ENCODE assay signal across 1 cellular context in genomic region chr2:126655500-126656310, GRCh38.
TF ChIP-seq lines count a peak whose summit lies in the region.

A gene with protein sequence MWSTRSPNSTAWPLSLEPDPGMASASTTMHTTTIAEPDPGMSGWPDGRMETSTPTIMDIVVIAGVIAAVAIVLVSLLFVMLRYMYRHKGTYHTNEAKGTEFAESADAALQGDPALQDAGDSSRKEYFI (plus strand): TSS chr2:126656158. CDS start chr2:126656264, 106 bp downstream.

TF ChIP-seq in K562, 482 proteins besides CTCF, POLR2A, EP300 and RAD21 (continued from another document and continues in another):
- peak; percentile 15 to 77 for TF ChIP-seq E2F6 (IDR thresholded peaks at IDR 0.05; ENCODE audit: borderline replicate concordance in 1 of 2, extremely low read depth in 1 of 2, insufficient read depth in 1 of 2, insufficient read length in 1 of 2, low read depth in 1 of 2, low read length in 1 of 2, poor library complexity in 1 of 2, severe bottlenecking in 1 of 2)
- TF ChIP-seq, protein P1, sequence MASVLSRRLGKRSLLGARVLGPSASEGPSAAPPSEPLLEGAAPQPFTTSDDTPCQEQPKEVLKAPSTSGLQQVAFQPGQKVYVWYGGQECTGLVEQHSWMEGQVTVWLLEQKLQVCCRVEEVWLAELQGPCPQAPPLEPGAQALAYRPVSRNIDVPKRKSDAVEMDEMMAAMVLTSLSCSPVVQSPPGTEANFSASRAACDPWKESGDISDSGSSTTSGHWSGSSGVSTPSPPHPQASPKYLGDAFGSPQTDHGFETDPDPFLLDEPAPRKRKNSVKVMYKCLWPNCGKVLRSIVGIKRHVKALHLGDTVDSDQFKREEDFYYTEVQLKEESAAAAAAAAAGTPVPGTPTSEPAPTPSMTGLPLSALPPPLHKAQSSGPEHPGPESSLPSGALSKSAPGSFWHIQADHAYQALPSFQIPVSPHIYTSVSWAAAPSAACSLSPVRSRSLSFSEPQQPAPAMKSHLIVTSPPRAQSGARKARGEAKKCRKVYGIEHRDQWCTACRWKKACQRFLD (CRISPR knock-in tag; IDR thresholded peaks at IDR 0.05), result no peak
- no peak for TF ChIP-seq ZNF551 (CRISPR knock-in tag; IDR thresholded peaks at IDR 0.05)
- TF ChIP-seq, protein P2, sequence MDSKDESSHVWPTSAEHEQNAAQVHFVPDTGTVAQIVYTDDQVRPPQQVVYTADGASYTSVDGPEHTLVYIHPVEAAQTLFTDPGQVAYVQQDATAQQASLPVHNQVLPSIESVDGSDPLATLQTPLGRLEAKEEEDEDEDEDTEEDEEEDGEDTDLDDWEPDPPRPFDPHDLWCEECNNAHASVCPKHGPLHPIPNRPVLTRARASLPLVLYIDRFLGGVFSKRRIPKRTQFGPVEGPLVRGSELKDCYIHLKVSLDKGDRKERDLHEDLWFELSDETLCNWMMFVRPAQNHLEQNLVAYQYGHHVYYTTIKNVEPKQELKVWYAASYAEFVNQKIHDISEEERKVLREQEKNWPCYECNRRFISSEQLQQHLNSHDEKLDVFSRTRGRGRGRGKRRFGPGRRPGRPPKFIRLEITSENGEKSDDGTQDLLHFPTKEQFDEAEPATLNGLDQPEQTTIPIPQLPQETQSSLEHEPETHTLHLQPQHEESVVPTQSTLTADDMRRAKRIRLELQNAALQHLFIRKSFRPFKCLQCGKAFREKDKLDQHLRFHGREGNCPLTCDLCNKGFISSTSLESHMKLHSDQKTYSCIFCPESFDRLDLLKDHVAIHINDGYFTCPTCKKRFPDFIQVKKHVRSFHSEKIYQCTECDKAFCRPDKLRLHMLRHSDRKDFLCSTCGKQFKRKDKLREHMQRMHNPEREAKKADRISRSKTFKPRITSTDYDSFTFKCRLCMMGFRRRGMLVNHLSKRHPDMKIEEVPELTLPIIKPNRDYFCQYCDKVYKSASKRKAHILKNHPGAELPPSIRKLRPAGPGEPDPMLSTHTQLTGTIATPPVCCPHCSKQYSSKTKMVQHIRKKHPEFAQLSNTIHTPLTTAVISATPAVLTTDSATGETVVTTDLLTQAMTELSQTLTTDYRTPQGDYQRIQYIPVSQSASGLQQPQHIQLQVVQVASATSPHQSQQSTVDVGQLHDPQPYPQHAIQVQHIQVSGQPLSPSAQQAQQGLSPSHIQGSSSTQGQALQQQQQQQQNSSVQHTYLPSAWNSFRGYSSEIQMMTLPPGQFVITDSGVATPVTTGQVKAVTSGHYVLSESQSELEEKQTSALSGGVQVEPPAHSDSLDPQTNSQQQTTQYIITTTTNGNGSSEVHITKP (IDR thresholded peaks at IDR 0.05; ENCODE audit: partially characterized antibody), result peak; percentile 96
- TF ChIP-seq EWSR1 (IDR thresholded peaks at IDR 0.05; ENCODE audit: borderline replicate concordance, low read depth, partially characterized antibody), result no peak
- no peak for TF ChIP-seq SMARCE1 (IDR thresholded peaks at IDR 0.05)
- no peak for TF ChIP-seq ETS2 (tag; IDR thresholded peaks at IDR 0.05; ENCODE audit: borderline replicate concordance, poor library complexity, severe bottlenecking)
- TF ChIP-seq KDM1A (IDR thresholded peaks at IDR 0.05), result 0 out of 4 replicates have a peak, but pooled peaks of 1 of the 2 experiments have one; percentile 6
- TF ChIP-seq NRF1 (conservative IDR thresholded peaks at IDR 0.05 in 1 of 2, IDR thresholded peaks at IDR 0.05 in 1 of 2), result peak; percentile 57 to 68
- TF ChIP-seq, protein P3, sequence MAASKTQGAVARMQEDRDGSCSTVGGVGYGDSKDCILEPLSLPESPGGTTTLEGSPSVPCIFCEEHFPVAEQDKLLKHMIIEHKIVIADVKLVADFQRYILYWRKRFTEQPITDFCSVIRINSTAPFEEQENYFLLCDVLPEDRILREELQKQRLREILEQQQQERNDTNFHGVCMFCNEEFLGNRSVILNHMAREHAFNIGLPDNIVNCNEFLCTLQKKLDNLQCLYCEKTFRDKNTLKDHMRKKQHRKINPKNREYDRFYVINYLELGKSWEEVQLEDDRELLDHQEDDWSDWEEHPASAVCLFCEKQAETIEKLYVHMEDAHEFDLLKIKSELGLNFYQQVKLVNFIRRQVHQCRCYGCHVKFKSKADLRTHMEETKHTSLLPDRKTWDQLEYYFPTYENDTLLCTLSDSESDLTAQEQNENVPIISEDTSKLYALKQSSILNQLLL (CRISPR knock-in tag; IDR thresholded peaks at IDR 0.05; ENCODE audit: borderline replicate concordance), result no peak
- no peak for TF ChIP-seq ZZZ3 (IDR thresholded peaks at IDR 0.05)
- no peak for TF ChIP-seq NR2C2 (CRISPR knock-in tag; IDR thresholded peaks at IDR 0.05)
- peak; percentile 59 for TF ChIP-seq NR2C2 (tag; IDR thresholded peaks at IDR 0.05)
- no peak for TF ChIP-seq SMARCB1 (IDR thresholded peaks at IDR 0.05; ENCODE audit: insufficient read length, low read depth)
- 0 out of 2 replicates have a peak, but pooled peaks have one; percentile 9 for TF ChIP-seq CBX1 (IDR thresholded peaks at IDR 0.05; ENCODE audit: low read depth)
- TF ChIP-seq ZBTB33 (CRISPR knock-in tag; IDR thresholded peaks at IDR 0.05), result no peak
- TF ChIP-seq ZNF609 (CRISPR knock-in tag; IDR thresholded peaks at IDR 0.05; ENCODE audit: borderline replicate concordance), result no peak
- TF ChIP-seq POLR2B (IDR thresholded peaks at IDR 0.05; ENCODE audit: low read depth, partially characterized antibody), result peak; percentile 28
- no peak for TF ChIP-seq ZNF41 (CRISPR knock-in tag; conservative IDR thresholded peaks at IDR 0.05)
- peak; percentile 57 for TF ChIP-seq CXXC5 (CRISPR knock-in tag; IDR thresholded peaks at IDR 0.05)
- TF ChIP-seq IRF1 (CRISPR knock-in tag; IDR thresholded peaks at IDR 0.05; ENCODE audit: borderline replicate concordance), result no peak
- TF ChIP-seq SLC30A9 (CRISPR knock-in tag; IDR thresholded peaks at IDR 0.05), result no peak
- TF ChIP-seq CHAMP1 (IDR thresholded peaks at IDR 0.05), result no peak
- TF ChIP-seq ZNF444 (CRISPR knock-in tag; IDR thresholded peaks at IDR 0.05), result no peak
- no peak for TF ChIP-seq ZNF24 (IDR thresholded peaks at IDR 0.05)
- TF ChIP-seq ETV6 (IDR thresholded peaks at IDR 0.05; ENCODE audit: borderline replicate concordance in 1 of 2, low read depth in 2 of 2, low read length in 1 of 2), result no peak
- TF ChIP-seq ETV6 (CRISPR knock-in tag; IDR thresholded peaks at IDR 0.05; ENCODE audit: borderline replicate concordance), result no peak
- TF ChIP-seq ZNF384 (IDR thresholded peaks at IDR 0.05; ENCODE audit: low read depth, low read length), result peak; percentile 94
- TF ChIP-seq TAF15 (IDR thresholded peaks at IDR 0.05; ENCODE audit: low read depth, low read length), result no peak
- no peak for TF ChIP-seq JUNB (CRISPR knock-in tag; conservative IDR thresholded peaks at IDR 0.05)
- peak; percentile 32; the same call in 1 of the 2 replicates for TF ChIP-seq ZNF589 (CRISPR knock-in tag; IDR thresholded peaks at IDR 0.05; ENCODE audit: low read depth)
- peak; percentile 96 for TF ChIP-seq ZBTB7A (IDR thresholded peaks at IDR 0.05; ENCODE audit: borderline replicate concordance, control insufficient read depth, low read depth, low read length)
- no peak for TF ChIP-seq SPI1 (IDR thresholded peaks at IDR 0.05; ENCODE audit: borderline replicate concordance, low read depth, low read length)
- TF ChIP-seq WHSC1 (IDR thresholded peaks at IDR 0.05; ENCODE audit: low read length), result no peak
- no peak for TF ChIP-seq DACH1 (IDR thresholded peaks at IDR 0.05; ENCODE audit: partially characterized antibody)
- peak; percentile 24 to 28; a peak in 2 of 4 replicates for TF ChIP-seq UBTF (IDR thresholded peaks at IDR 0.05; ENCODE audit: borderline replicate concordance in 1 of 2, low read depth in 2 of 2, low read length in 2 of 2)
- no peak for TF ChIP-seq CC2D1A (IDR thresholded peaks at IDR 0.05)
